Comparison of ENCODE assay signal across 25 cellular contexts in the genomic region with DNA sequence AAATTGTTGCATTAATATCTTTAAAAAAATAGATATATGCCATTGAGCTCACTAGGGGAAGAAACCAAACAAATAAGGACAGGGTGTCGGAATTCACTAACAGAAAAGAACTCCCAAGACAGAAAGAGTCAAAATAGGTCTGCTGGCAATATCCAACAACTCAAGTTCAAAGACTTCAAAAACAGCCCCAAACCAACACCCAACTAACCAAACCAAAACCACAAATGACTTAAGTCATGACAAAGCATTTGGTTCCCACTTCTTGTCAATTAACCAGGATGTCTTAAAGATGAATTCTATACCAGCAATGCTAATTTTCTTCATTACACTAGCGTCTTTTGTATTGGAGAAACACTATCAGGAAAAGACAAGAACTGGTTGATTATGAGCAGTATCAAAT.
"Had no signal": no experiment of that assay in that cellular context is flagged by ENCODE, and none has a peak within 500 bp of the region (broad histone marks: within the 10 kb centered on the region; RNA-seq: fewer than 3 reads in every experiment).

No MANE protein-coding gene starts in this region.

- H3K27me3 ChIP-seq: colonic mucosa, neutrophil, ovary, right lobe of liver, uterus had no signal

- DNase-seq: activated CD4-positive, alpha-beta memory T cell treated with anti-CD3 and anti-CD28 coated beads, Interleukin-2, amount 10 ng/mL, durations not matched to agents 7 days and 5 days; activated CD4-positive, alpha-beta T cell treated with anti-CD3 and anti-CD28 coated beads for 36 hours; activated CD4-positive, CD25-positive, alpha-beta regulatory T cell; activated CD8-positive, alpha-beta memory T cell treated with anti-CD3 and anti-CD28 coated beads, Interleukin-2, amount 10 ng/mL, durations not matched to agents 7 days and 5 days; activated naive CD8-positive, alpha-beta T cell treated with anti-CD3 and anti-CD28 coated beads, Interleukin-2, amount 50 U/mL, for 24 hours; activated T-cell treated with anti-CD3 and anti-CD28 coated beads, Interleukin-2, amount 50 U/mL, for 48 hours; colonic mucosa; effector memory CD8-positive, alpha-beta T cell; immature natural killer cell; kidney; naive B cell; nephron progenitor cell; ovary; right lobe of liver; stimulated activated CD4-positive, alpha-beta T cell treated with anti-CD3 and anti-CD28 coated beads, Interleukin-12 subunit alpha, Interleukin-12 subunit beta, amount 100 ng/mL, for 4 hours; stimulated activated CD4-positive, alpha-beta T cell treated with anti-CD3 and anti-CD28 coated beads, Interleukin-4, amount 100 ng/mL, for 1 hour; stimulated activated naive CD8-positive, alpha-beta T cell treated with anti-CD3 and anti-CD28 coated beads, Interleukin-15, Interleukin-2, amounts not matched to agents 100 U/mL and 50 U/mL, for 24 hours; uterus had no signal

- ATAC-seq: activated CD4-positive, alpha-beta T cell treated with anti-CD3 and anti-CD28 coated beads for 36 hours; activated CD8-positive, alpha-beta memory T cell treated with anti-CD3 and anti-CD28 coated beads, Interleukin-2, amount 10 ng/mL, durations not matched to agents 7 days and 5 days; activated naive CD8-positive, alpha-beta T cell treated with anti-CD3 and anti-CD28 coated beads, Interleukin-2, amount 50 U/mL, for 24 hours; effector memory CD8-positive, alpha-beta T cell; right lobe of liver; stimulated activated naive CD8-positive, alpha-beta T cell treated with anti-CD3 and anti-CD28 coated beads, Interleukin-15, Interleukin-2, amounts not matched to agents 100 U/mL and 50 U/mL, for 24 hours had no signal

- H3K27ac ChIP-seq: colonic mucosa, neutrophil, ovary, right lobe of liver, skin epidermis, uterus had no signal

- H3K4me3 ChIP-seq: colonic mucosa, ovary, right lobe of liver, skin epidermis, uterus had no signal

- H3K9me3 ChIP-seq: colonic mucosa, neutrophil, ovary, right lobe of liver, uterus had no signal

- H3K4me1 ChIP-seq: colonic mucosa, right lobe of liver, uterus had no signal

- H3K36me3 ChIP-seq: colonic mucosa, neutrophil, ovary, right lobe of liver, uterus had no signal

- H3K27me3 Mint-ChIP-seq: activated CD4-positive, alpha-beta memory T cell treated with anti-CD3 and anti-CD28 coated beads, Interleukin-2, amount 10 ng/mL, durations not matched to agents 7 days and 5 days; activated CD4-positive, alpha-beta T cell treated with anti-CD3 and anti-CD28 coated beads for 36 hours; activated CD8-positive, alpha-beta memory T cell treated with anti-CD3 and anti-CD28 coated beads, Interleukin-2, amount 10 ng/mL, durations not matched to agents 7 days and 5 days; activated naive CD4-positive, alpha-beta T cell treated with anti-CD3 and anti-CD28 coated beads, Interleukin-2, amount 50 U/mL, for 24 hours; activated naive CD8-positive, alpha-beta T cell treated with anti-CD3 and anti-CD28 coated beads, Interleukin-2, amount 50 U/mL, for 24 hours; effector memory CD8-positive, alpha-beta T cell; naive B cell; progenitor cell of endocrine pancreas; type B pancreatic cell had no signal

- H3K27ac Mint-ChIP-seq: activated CD4-positive, alpha-beta memory T cell treated with anti-CD3 and anti-CD28 coated beads, Interleukin-2, amount 10 ng/mL, durations not matched to agents 7 days and 5 days; activated CD4-positive, alpha-beta T cell treated with anti-CD3 and anti-CD28 coated beads for 36 hours; activated CD8-positive, alpha-beta memory T cell treated with anti-CD3 and anti-CD28 coated beads, Interleukin-2, amount 10 ng/mL, durations not matched to agents 7 days and 5 days; activated naive CD4-positive, alpha-beta T cell treated with anti-CD3 and anti-CD28 coated beads, Interleukin-2, amount 50 U/mL, for 24 hours; activated naive CD8-positive, alpha-beta T cell treated with anti-CD3 and anti-CD28 coated beads, Interleukin-2, amount 50 U/mL, for 24 hours; activated T-helper 2 cell treated with anti-CD3 and anti-CD28 coated beads, Interferon-gamma antibody, Interleukin-2, Interleukin-4, amounts not matched to agents 10 μg/mL and 5 μg/mL and 100 μg/mL, durations not matched to agents 14 hours and 24 hours and 36 hours; effector memory CD8-positive, alpha-beta T cell; mesothelial cell of epicardium; nephron progenitor cell; progenitor cell of endocrine pancreas; type B pancreatic cell had no signal

- H3K9me3 Mint-ChIP-seq: activated CD4-positive, alpha-beta memory T cell treated with anti-CD3 and anti-CD28 coated beads, Interleukin-2, amount 10 ng/mL, durations not matched to agents 7 days and 5 days; activated naive CD4-positive, alpha-beta T cell treated with anti-CD3 and anti-CD28 coated beads, Interleukin-2, amount 50 U/mL, for 24 hours; activated naive CD8-positive, alpha-beta T cell treated with anti-CD3 and anti-CD28 coated beads, Interleukin-2, amount 50 U/mL, for 24 hours; activated T-helper 2 cell treated with anti-CD3 and anti-CD28 coated beads, Interferon-gamma antibody, Interleukin-2, Interleukin-4, amounts not matched to agents 10 μg/mL and 5 μg/mL and 100 μg/mL, durations not matched to agents 14 hours and 24 hours and 36 hours; effector memory CD8-positive, alpha-beta T cell; immature natural killer cell; nephron progenitor cell had no signal

- H3K4me1 Mint-ChIP-seq: naive B cell, nephron progenitor cell had no signal

- H3K4me3 Mint-ChIP-seq: activated CD4-positive, alpha-beta memory T cell treated with anti-CD3 and anti-CD28 coated beads, Interleukin-2, amount 10 ng/mL, durations not matched to agents 7 days and 5 days; activated CD4-positive, alpha-beta T cell treated with anti-CD3 and anti-CD28 coated beads for 36 hours; activated CD8-positive, alpha-beta memory T cell treated with anti-CD3 and anti-CD28 coated beads, Interleukin-2, amount 10 ng/mL, durations not matched to agents 7 days and 5 days; activated naive CD4-positive, alpha-beta T cell treated with anti-CD3 and anti-CD28 coated beads, Interleukin-2, amount 50 U/mL, for 24 hours; activated naive CD8-positive, alpha-beta T cell treated with anti-CD3 and anti-CD28 coated beads, Interleukin-2, amount 50 U/mL, for 24 hours; effector memory CD8-positive, alpha-beta T cell; immature natural killer cell; mesothelial cell of epicardium; naive B cell; nephron progenitor cell; type B pancreatic cell had no signal
